ENCODE assay signal across 8 cellular contexts in genomic region chr5:151448038-151448985, GRCh38. TPM values are rescaled to one million over a fixed set of nuclear protein-coding genes. Genes with fewer than 3 reads are reported as not detected.
A peak's percentile ranks its signal among the peaks of the same experiment; 100 is the strongest.
DNase-seq lines count a peak whose midpoint lies in the region; ATAC-seq and TF ChIP-seq lines count a peak whose summit lies in the region.

No MANE protein-coding gene starts in this region.

- H3K23ac ChIP-seq in mesendoderm (ENCODE audit: low read length): no peak overlapping the region

- no peak overlapping the region for H3K4ac ChIP-seq in mesendoderm (ENCODE audit: low read depth, low read length)

- no peak overlapping the region for H2BK5ac ChIP-seq in mesendoderm (ENCODE audit: low read length)

- H3K4me3 ChIP-seq in AG04450 (ENCODE audit: low read depth, low read length): peak overlapping the region; percentile 73
- peak overlapping the region; percentile 80 to 98 for H3K4me3 ChIP-seq in duodenal mucosa (ENCODE audit: low read depth in 1 of 2, low read length in 2 of 2)
- peak overlapping the region; percentile 78 for H3K4me3 ChIP-seq in mesendoderm (ENCODE audit: low read length)
- peak overlapping the region; percentile 89 for H3K4me3 ChIP-seq in thoracic aorta

- no peak overlapping the region for H3K18ac ChIP-seq in mesendoderm (ENCODE audit: low read length)

- CTCF ChIA-PET in AG04450 (lab: Charles Lee): interaction anchor here (0.6 to 6.4 kb wide), 23 partner anchors 10 to 323 kb away, joined by 3 to 101 read pairs (median 5); no protein-coding TSS in a partner anchor

- H3K36me3 ChIP-seq in duodenal mucosa (ENCODE audit: control insufficient read depth in 1 of 2, insufficient read depth in 2 of 2, low read length in 2 of 2): no peaks in the 10 kb centered on the region
- H3K36me3 ChIP-seq in mesendoderm (ENCODE audit: control insufficient read depth, insufficient read depth, low read length): no peaks in the 10 kb centered on the region
- no peaks in the 10 kb centered on the region for H3K36me3 ChIP-seq in thoracic aorta

- H4K8ac ChIP-seq in mesendoderm (ENCODE audit: low read depth, low read length): no peak overlapping the region

- no peak overlapping the region for H2BK15ac ChIP-seq in mesendoderm (replicated peaks; ENCODE audit: low read depth)

- peak overlapping the region; percentile 54 to 94 for H3K9ac ChIP-seq in duodenal mucosa (ENCODE audit: low read depth in 1 of 2, low read length in 2 of 2)
- peak overlapping the region; percentile 81 for H3K9ac ChIP-seq in mesendoderm (ENCODE audit: low read length)

- no peaks in the 10 kb centered on the region; the same call in 1 of the 2 replicates for H3K9me3 ChIP-seq in AG04450 (ENCODE audit: control insufficient read depth, insufficient read depth, low read length)
- H3K9me3 ChIP-seq in duodenal mucosa (ENCODE audit: control insufficient read depth in 1 of 2, low read length in 2 of 2): no peaks in the 10 kb centered on the region
- no peaks in the 10 kb centered on the region for H3K9me3 ChIP-seq in thoracic aorta

- peaks cover 2% of the 10 kb centered on the region for H3K79me2 ChIP-seq in mesendoderm (ENCODE audit: control insufficient read depth, insufficient read depth, low read length)

- no peak overlapping the region for H2AK5ac ChIP-seq in mesendoderm (ENCODE audit: low read length)

- no peak overlapping the region for H2BK120ac ChIP-seq in mesendoderm (ENCODE audit: low read depth, low read length)

- POLR2A ChIA-PET in AG04450 (lab: Yijun Ruan, JAX): interaction anchor here (1.1 to 1.2 kb wide), 2 partner anchors 11 to 33 kb away, joined by 3 read pairs; no protein-coding TSS in a partner anchor

- peak overlapping the region; percentile 100 for H3K4me2 ChIP-seq in mesendoderm (ENCODE audit: low read length)

- DNase-seq in AG04450 (ENCODE audit: low read depth, low spot score) (no peak), HuH-7 (ENCODE audit: low spot score) (peak; percentile 23), UCSD-AML1 (lab: John Stamatoyannopoulos, UW; ENCODE audit: unreplicated experiment) (peak; percentile 47), mesendoderm (peak; percentile 78), thoracic aorta (ENCODE audit: low spot score) (no peak), SKM-1 treated with dmso at 0.1 percent for 144 hours (lab: John Stamatoyannopoulos, UW; ENCODE audit: unreplicated experiment) (no peak)

- H3K79me1 ChIP-seq in mesendoderm (ENCODE audit: low read length): peaks cover 3% of the 10 kb centered on the region

- ATAC-seq in GM18907 (IDR thresholded peaks at IDR 0.05; ENCODE audit: unreplicated experiment) (peak; percentile 8), thoracic aorta (ENCODE audit: insufficient number of reproducible peaks, low FRiP score, low read depth) (no peak)

- no peak overlapping the region for H4K5ac ChIP-seq in mesendoderm (ENCODE audit: low read length)

- H3K56ac ChIP-seq in mesendoderm (ENCODE audit: low read length): peak overlapping the region; percentile 85

- TF ChIP-seq CTCF in AG04450 (IDR thresholded peaks at IDR 0.05; ENCODE audit: low read depth, low read length): peak; percentile 18; the same call in 1 of the 2 replicates
- TF ChIP-seq CTCF in thoracic aorta (IDR thresholded peaks at IDR 0.05): no peak

- H3K27ac ChIP-seq in AG04450 (ENCODE audit: low read depth, low read length): no peak overlapping the region
- H3K27ac ChIP-seq in duodenal mucosa (ENCODE audit: low read depth, low read length): no peak overlapping the region
- H3K27ac ChIP-seq in mesendoderm (ENCODE audit: low read depth, low read length): no peak overlapping the region
- H3K27ac ChIP-seq in thoracic aorta: peak overlapping the region; percentile 29 to 37

- H3K4me1 ChIP-seq in duodenal mucosa (ENCODE audit: control insufficient read depth in 1 of 2, insufficient read depth in 2 of 2, low read length in 2 of 2) (peaks cover 31 to 36% of the 10 kb centered on the region in 2 donors), mesendoderm (ENCODE audit: control insufficient read depth, low read depth, low read length) (no peaks in the 10 kb centered on the region), thoracic aorta (ENCODE audit: control insufficient read depth in 1 of 2, low read depth in 2 of 2) (peaks cover 3 to 14% of the 10 kb centered on the region in 2 donors)

- no CpG with 5 or more reads among the region's 24 CpGs for WGBS in mesendoderm (ENCODE audit: extremely low coverage, insufficient coverage, low lambda C conversion rate)

- H3K27me3 ChIP-seq in AG04450 (ENCODE audit: control insufficient read depth, insufficient read depth, low read length): no peaks in the 10 kb centered on the region
- no peaks in the 10 kb centered on the region for H3K27me3 ChIP-seq in duodenal mucosa (ENCODE audit: control insufficient read depth in 1 of 2, insufficient read depth in 2 of 2, low read length in 2 of 2)
- no peaks in the 10 kb centered on the region for H3K27me3 ChIP-seq in mesendoderm (ENCODE audit: insufficient read depth, low read length, poor library complexity)
- no peaks in the 10 kb centered on the region for H3K27me3 ChIP-seq in thoracic aorta (replicated peaks; ENCODE audit: insufficient read depth)

RNA-seq across cellular contexts. Expression of gene SLC36A1, which starts 0.9 kb away (rescaled TPM):
- 22.2 and 22.3 TPM in 2 replicates for polyA plus RNA-seq in AG04450 (2011; rRNA removed)
- 49.0 and 61.2 TPM in 2 replicates for polyA minus RNA-seq in AG04450 (2011; rRNA and poly(A)+ RNA removed)
- polyA plus RNA-seq in mesendoderm (2013, experiment 1 of 2): 5.1 TPM
- 6.9 TPM for polyA plus RNA-seq in mesendoderm (2013, experiment 2 of 2)
- 10 to 100 TPM; 16.0 to 26.5 TPM for total RNA-seq in thoracic aorta

Comparison
In these comparisons a context has a peak if more than half of its experiments do, and no peak if none do; other contexts are left out.
1. DNase-seq: peak in HuH-7 (single experiment), UCSD-AML1 (single experiment) and mesendoderm (single experiment); none in AG04450 (single experiment), thoracic aorta (single experiment) and SKM-1 treated with dmso at 0.1 percent for 144 hours (single experiment).
2. H3K27ac ChIP-seq: peak in thoracic aorta (2 of 2); none in AG04450 (single experiment), duodenal mucosa (single experiment) and mesendoderm (single experiment).
3. Peak in every context shown above with its lines, with median percentiles within 50 percentile points of each other: H3K4me3 ChIP-seq.